In the genomic region with DNA sequence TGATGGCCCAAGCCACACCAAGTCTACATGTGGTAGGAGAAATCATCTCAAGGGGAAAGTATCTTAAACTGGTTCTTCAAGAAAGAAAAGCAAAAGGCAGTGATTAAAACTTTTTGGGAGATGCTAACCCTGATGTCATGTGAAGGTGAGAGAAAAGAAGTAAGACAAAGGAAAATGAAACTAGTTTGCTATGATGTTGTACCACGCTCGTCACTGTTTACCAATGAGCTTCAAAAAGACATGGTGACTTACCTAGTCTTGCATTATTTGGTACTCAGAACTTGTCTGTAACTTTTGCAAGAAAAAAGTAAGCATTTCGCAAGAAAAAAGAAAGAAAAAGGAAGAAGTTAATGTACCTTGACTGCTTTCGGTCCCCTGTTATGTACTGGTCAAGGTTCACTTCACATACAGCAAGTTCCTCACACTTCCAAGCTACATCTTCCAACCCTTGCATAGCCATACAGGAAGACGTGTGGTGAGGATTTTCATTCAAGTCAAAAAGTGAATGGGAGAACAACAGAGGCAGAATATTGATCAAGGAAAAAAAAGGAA, we compare ENCODE assay signal across 15 cellular contexts.
"Had no signal": no experiment of that assay in that cellular context is flagged by ENCODE, and none has a peak within 500 bp of the region (broad histone marks: within the 10 kb centered on the region; RNA-seq: fewer than 3 reads in every experiment).

No MANE protein-coding gene starts in this region.

- H3K9me3 ChIP-seq: lower lobe of right lung, tibial nerve, uterus had no signal

- H3K4me1 ChIP-seq: lower lobe of right lung, tibial nerve, uterus had no signal

- H3K27ac ChIP-seq: brain microvascular endothelial cell, coronary artery, lower lobe of right lung, tibial nerve, uterus had no signal

- DNase-seq: activated CD4-positive, alpha-beta T cell treated with anti-CD3 and anti-CD28 coated beads, Interleukin-2, amount 10 ng/mL, durations not matched to agents 7 days and 5 days; activated CD8-positive, alpha-beta T cell treated with anti-CD3 and anti-CD28 coated beads, Interleukin-2, amount 10 ng/mL, durations not matched to agents 7 days and 5 days; activated naive CD4-positive, alpha-beta T cell treated with anti-CD3 and anti-CD28 coated beads for 36 hours; activated T-cell treated with anti-CD3 and anti-CD28 coated beads, Interleukin-2, amount 50 U/mL, for 24 hours; brain microvascular endothelial cell; erythroblast; head of caudate nucleus; left colon; lower lobe of right lung; natural killer cell; stimulated activated CD4-positive, alpha-beta T cell treated with anti-CD3 and anti-CD28 coated beads, Interleukin-1b, Interleukin-23, amount 100 ng/mL, for 48 hours; T1000; uterus had no signal

- H3K4me3 ChIP-seq: coronary artery, lower lobe of right lung, tibial nerve, uterus had no signal

- H3K36me3 ChIP-seq: brain microvascular endothelial cell, lower lobe of right lung, tibial nerve, uterus had no signal

- H3K27me3 ChIP-seq: brain microvascular endothelial cell, tibial nerve, uterus had no signal

- ATAC-seq: activated CD8-positive, alpha-beta T cell treated with anti-CD3 and anti-CD28 coated beads, Interleukin-2, amount 10 ng/mL, durations not matched to agents 7 days and 5 days; left colon; lower lobe of right lung; natural killer cell had no signal
